Comparison of ENCODE assay signal across 10 cellular contexts in the genomic region with DNA sequence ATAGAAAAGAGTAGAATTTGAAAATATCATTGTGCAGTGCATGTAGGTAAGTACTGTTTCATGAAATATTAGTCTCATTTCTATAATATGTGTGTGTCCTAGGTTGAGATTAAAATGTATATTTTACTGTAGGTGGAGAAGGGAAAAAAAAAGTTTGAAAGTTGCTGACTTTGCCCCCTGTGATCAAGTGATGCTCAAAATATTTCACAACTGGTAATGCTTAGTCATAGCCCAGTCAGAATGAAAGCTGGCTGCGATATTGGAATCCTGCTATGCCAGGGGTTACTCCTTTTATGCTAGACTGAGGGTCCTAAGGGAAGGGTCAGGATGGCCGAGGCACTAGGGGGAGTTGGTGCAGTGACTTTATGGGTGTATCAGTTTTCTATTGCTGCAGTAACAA. TPM values are rescaled to one million over a fixed set of nuclear protein-coding genes. Genes with fewer than 3 reads are reported as not detected.
A peak's percentile ranks its signal among the peaks of the same experiment; 100 is the strongest.
DNase-seq lines count a peak whose midpoint lies in the region; ATAC-seq and TF ChIP-seq lines count a peak whose summit lies in the region.
"Had no signal": no experiment of that assay in that cellular context is flagged by ENCODE, and none has a peak within 500 bp of the region (broad histone marks: within the 10 kb centered on the region; RNA-seq: fewer than 3 reads in every experiment).

No MANE protein-coding gene starts in this region.

- H3K27me3 ChIP-seq in Panc1 (ENCODE audit: control insufficient read depth, insufficient read depth, low read length): no peaks in the 10 kb centered on the region

- no TSS peak for BruUV-seq in Panc1 (replicated peaks; lab: Mats Ljungman, UMichigan)

- no peaks in the 10 kb centered on the region; the same call in 1 of the 2 replicates for H3K27me3 Mint-ChIP-seq in HFFc6 (ENCODE audit: insufficient read depth)

- no peaks in the 10 kb centered on the region for H3K9me3 Mint-ChIP-seq in HFFc6
- no peaks in the 10 kb centered on the region for H3K9me3 Mint-ChIP-seq in stimulated activated effector memory CD8-positive, alpha-beta T cell treated with anti-CD3 and anti-CD28 coated beads, Interleukin-12 subunit alpha, Interleukin-12 subunit beta, amount 100 ng/mL, for 72 hours

- no peaks in the 10 kb centered on the region; the same call in 1 of the 2 replicates for H3K4me1 ChIP-seq in Panc1 (ENCODE audit: control insufficient read depth, insufficient read depth, low read length)

- H3K36me3 Mint-ChIP-seq in HFFc6 (ENCODE audit: low read depth): no peaks in the 10 kb centered on the region
- H3K36me3 Mint-ChIP-seq in stimulated activated effector memory CD8-positive, alpha-beta T cell treated with anti-CD3 and anti-CD28 coated beads, Interleukin-12 subunit alpha, Interleukin-12 subunit beta, amount 100 ng/mL, for 72 hours: no peaks in the 10 kb centered on the region

- DNase-seq in HFFc6: peak; percentile 41
- DNase-seq in Panc1 (ENCODE audit: low read depth, low spot score): no peak
- peak; percentile 67 for DNase-seq in epithelial cell of esophagus (ENCODE audit: low read depth)
- DNase-seq in stimulated activated effector memory CD8-positive, alpha-beta T cell treated with anti-CD3 and anti-CD28 coated beads, Interleukin-12 subunit alpha, Interleukin-12 subunit beta, amount 100 ng/mL, for 72 hours (ENCODE audit: low spot score in 2 of 2): no peak
- DNase-seq in central memory CD4-positive, alpha-beta T cell: no peak
- DNase-seq: aorta, DMS53, SHP77 had no signal

- in situ Hi-C loops in Panc1 (cut with HindIII; ENCODE audit: low pct_unique_long_range_greater_than_20kb, low sequenced_read_pairs): no loop called here

- intact Hi-C loops in Panc1 (cut with micrococcal nuclease; ENCODE audit: unreplicated experiment): no loop called here

- no peaks in the 10 kb centered on the region for H3K9me3 ChIP-seq in Panc1 (ENCODE audit: control insufficient read depth, insufficient read depth, low read depth, low read length)

- H3K4me3 ChIP-seq in Panc1 (ENCODE audit: low read depth in 2 of 2, low read length in 2 of 2) (no peak overlapping the region), epithelial cell of esophagus (ENCODE audit: low read length) (no peak overlapping the region)

- H3K27ac Mint-ChIP-seq in HFFc6: peak overlapping the region; percentile 51; the same call in 1 of the 2 replicates
- H3K27ac Mint-ChIP-seq in stimulated activated effector memory CD8-positive, alpha-beta T cell treated with anti-CD3 and anti-CD28 coated beads, Interleukin-12 subunit alpha, Interleukin-12 subunit beta, amount 100 ng/mL, for 72 hours: no peak overlapping the region

- H3K27ac ChIP-seq in Panc1 (ENCODE audit: low read length): no peak overlapping the region

- CTCF ChIA-PET in Panc1 (lab: Charles Lee): no interaction called here

- H3K4me1 Mint-ChIP-seq in HFFc6 (ENCODE audit: low read depth): peaks cover 15% of the 10 kb centered on the region
- H3K4me1 Mint-ChIP-seq in stimulated activated effector memory CD8-positive, alpha-beta T cell treated with anti-CD3 and anti-CD28 coated beads, Interleukin-12 subunit alpha, Interleukin-12 subunit beta, amount 100 ng/mL, for 72 hours: no peaks in the 10 kb centered on the region

- no peaks in the 10 kb centered on the region for H3K36me3 ChIP-seq in Panc1 (ENCODE audit: control insufficient read depth, insufficient read depth, low read length)

- POLR2A ChIA-PET in Panc1 (lab: Charles Lee): no interaction called here

- peak; percentile 71; the same call in 1 of the 2 replicates for ATAC-seq in Panc1
- ATAC-seq in stimulated activated effector memory CD8-positive, alpha-beta T cell treated with anti-CD3 and anti-CD28 coated beads, Interleukin-12 subunit alpha, Interleukin-12 subunit beta, amount 100 ng/mL, for 72 hours: peak; percentile 34
- ATAC-seq in GM19023 (IDR thresholded peaks at IDR 0.05; ENCODE audit: unreplicated experiment): no peak
- no peak for ATAC-seq in HG02798 (IDR thresholded peaks at IDR 0.05; ENCODE audit: poor library complexity, unreplicated experiment)

- TF ChIP-seq CTCF in HFFc6 (IDR thresholded peaks at IDR 0.05) (no peak), Panc1 (IDR thresholded peaks at IDR 0.05) (no peak), epithelial cell of esophagus (IDR thresholded peaks at IDR 0.05; ENCODE audit: insufficient read depth, low read depth, low read length, missing control alignments) (no peak)

- peak overlapping the region; percentile 16; the same call in 1 of the 2 replicates for H3K4me3 Mint-ChIP-seq in HFFc6
- H3K4me3 Mint-ChIP-seq in stimulated activated effector memory CD8-positive, alpha-beta T cell treated with anti-CD3 and anti-CD28 coated beads, Interleukin-12 subunit alpha, Interleukin-12 subunit beta, amount 100 ng/mL, for 72 hours: no peak overlapping the region

RNA-seq across cellular contexts. Expression of gene CFAP36, which starts 19.5 kb away (rescaled TPM):
- 10 to 100 TPM; 28.2 to 33.0 (median 32.1) TPM for total RNA-seq in HFFc6 (2021; fragmentation: NEBNext Ultra II Directional; extraction: Animal tissue kit (Norgen Biotek cat#: 25700))
- total RNA-seq in Panc1 (2021; ENCODE audit: unreplicated experiment): 41.5 TPM
- polyA plus RNA-seq in Panc1 (2012; ENCODE audit: insufficient read length): 34.0 TPM

Comparison
In these comparisons a context has a peak if more than half of its experiments do, and no peak if none do; other contexts are left out.
1. DNase-seq: peak in HFFc6 (single experiment) and epithelial cell of esophagus (single experiment); none in Panc1 (single experiment), stimulated activated effector memory CD8-positive, alpha-beta T cell treated with anti-CD3 and anti-CD28 coated beads, Interleukin-12 subunit alpha, Interleukin-12 subunit beta, amount 100 ng/mL, for 72 hours (0 of 2) and central memory CD4-positive, alpha-beta T cell (single experiment).
2. ATAC-seq: peak in Panc1 (single experiment) and stimulated activated effector memory CD8-positive, alpha-beta T cell treated with anti-CD3 and anti-CD28 coated beads, Interleukin-12 subunit alpha, Interleukin-12 subunit beta, amount 100 ng/mL, for 72 hours (single experiment); none in GM19023 (single experiment) and HG02798 (single experiment).